Comparison of ENCODE assay signal across 12 cellular contexts in genomic region chr22:39282642-39283311, GRCh38. TPM values are rescaled to one million over a fixed set of nuclear protein-coding genes. Genes with fewer than 3 reads are reported as not detected.
DNase-seq lines count a peak whose midpoint lies in the region; TF ChIP-seq lines count a peak whose summit lies in the region.
"Had no signal": no experiment of that assay in that cellular context is flagged by ENCODE, and none has a peak within 500 bp of the region (broad histone marks: within the 10 kb centered on the region; RNA-seq: fewer than 3 reads in every experiment).

No MANE protein-coding gene starts in this region.

- CTCF ChIA-PET in PC-9 (lab: Charles Lee): interaction anchor here (0.9 to 1.6 kb wide), 5 partner anchors 9 to 133 kb away, joined by 3 to 9 read pairs (median 7); no protein-coding TSS in a partner anchor

- peak overlapping the region; percentile 2; the same call in 1 of the 2 replicates for H3K4me3 ChIP-seq in PC-9
- no peak overlapping the region for H3K4me3 ChIP-seq in endodermal cell (ENCODE audit: low read length)
- no peak overlapping the region for H3K4me3 ChIP-seq in mesodermal cell (ENCODE audit: extremely low read depth, insufficient read depth, low read length, poor library complexity, severe bottlenecking)
- H3K4me3 ChIP-seq in testis: no peak overlapping the region

- H3K4me1 ChIP-seq in PC-9 (replicated peaks; ENCODE audit: insufficient read depth) (peaks cover 51% of the 10 kb centered on the region), endodermal cell (ENCODE audit: control insufficient read depth, insufficient read depth, low read length) (no peaks in the 10 kb centered on the region), mesodermal cell (ENCODE audit: control insufficient read depth, insufficient read depth, low read length, poor library complexity, severe bottlenecking) (peaks cover 47% of the 10 kb centered on the region), testis (peaks cover 4% of the 10 kb centered on the region)

- POLR2A ChIA-PET in PC-9 (lab: Charles Lee; ENCODE audit: unreplicated experiment): interaction anchor here (0.5 to 1.6 kb wide), 7 partner anchors 16 to 235 kb away, joined by 3 to 11 read pairs (median 8); partner anchors contain the start of gene PDGFB

- H3K4me3 Mint-ChIP-seq in endodermal cell: no peak overlapping the region
- H3K4me3 Mint-ChIP-seq: brain; stimulated activated naive B cell treated with anti-CD40 and anti-IgM and Interleukin-4, amounts not matched to agents 10 μg/mL and 1 μg/mL and 100 μg/mL, for 72 hours had no signal

- no peak overlapping the region for H2AFZ ChIP-seq in PC-9

- TF ChIP-seq CTCF in PC-9 (conservative IDR thresholded peaks at IDR 0.05) (0 out of 2 replicates have a peak, but pooled peaks have one; percentile 24), endodermal cell (conservative IDR thresholded peaks at IDR 0.05) (no peak), testis (IDR thresholded peaks at IDR 0.05) (no peak)

- H3K27me3 ChIP-seq in PC-9 (ENCODE audit: insufficient read depth, low read depth) (no peaks in the 10 kb centered on the region), endodermal cell (ENCODE audit: control insufficient read depth, insufficient read depth, low read length, poor library complexity, severe bottlenecking) (no peaks in the 10 kb centered on the region), testis (no peaks in the 10 kb centered on the region)

- TSS peak; percentile 97 for BruUV-seq in PC-9 (replicated peaks; lab: Mats Ljungman, UMichigan)

- peaks cover 5% of the 10 kb centered on the region for H3K4me1 Mint-ChIP-seq in endodermal cell

- peaks cover 55% of the 10 kb centered on the region for H3F3A ChIP-seq in PC-9 (ENCODE audit: insufficient read depth, low read depth)

- peak overlapping the region; percentile 69 for H3K4me2 ChIP-seq in PC-9

- intact Hi-C loops in PC-9 (cut with micrococcal nuclease; ENCODE audit: unreplicated experiment): loop anchor here (1.0 to 2.0 kb wide), 8 partner anchors 10 to 108 kb away; no protein-coding TSS in a partner anchor
- intact Hi-C loops in testis (cut with DNase I; ENCODE audit: low total_unique reads): no loop called here

- no peaks in the 10 kb centered on the region for H3K36me3 Mint-ChIP-seq in endodermal cell (ENCODE audit: low read depth)
- H3K36me3 Mint-ChIP-seq: brain had no signal

- no peak overlapping the region for H3K27ac Mint-ChIP-seq in endodermal cell
- H3K27ac Mint-ChIP-seq: stimulated activated naive B cell treated with anti-CD40 and anti-IgM and Interleukin-4, amounts not matched to agents 10 μg/mL and 1 μg/mL and 100 μg/mL, for 72 hours had no signal

- H3K9me3 Mint-ChIP-seq in endodermal cell: peaks cover 7% of the 10 kb centered on the region

- TF ChIP-seq POLR2A in testis (IDR thresholded peaks at IDR 0.05): no peak

- peak overlapping the region; percentile 77 for H3K27ac ChIP-seq in PC-9
- no peak overlapping the region for H3K27ac ChIP-seq in endodermal cell (ENCODE audit: low read depth, low read length)
- H3K27ac ChIP-seq in mesodermal cell (ENCODE audit: low read depth, low read length, severe bottlenecking): peak overlapping the region; percentile 94
- H3K27ac ChIP-seq in testis: peak overlapping the region; percentile 19 to 45

- peak in 1 of 2 experiments; percentile 64 for DNase-seq in PC-9
- DNase-seq in endodermal cell: peak; percentile 57
- no peak for DNase-seq in testis
- no peak for DNase-seq in hypothalamus (lab: John Stamatoyannopoulos, UW)
- no peak for DNase-seq in SHP77 treated with DMSO at 0.1 percent for 48 hours (lab: John Stamatoyannopoulos, UW)
- no peak for DNase-seq in NCI-H446 (lab: John Stamatoyannopoulos, UW)
- DNase-seq in DMS 273 (lab: John Stamatoyannopoulos, UW; ENCODE audit: unreplicated experiment): no peak
- DNase-seq: activated CD4-positive, alpha-beta T cell treated with anti-CD3 and anti-CD28 coated beads for 4 hours; retina; stimulated activated naive B cell treated with anti-CD40 and anti-IgM and Interleukin-4, amounts not matched to agents 10 μg/mL and 1 μg/mL and 100 μg/mL, for 72 hours had no signal

- no peak overlapping the region for H3K9ac ChIP-seq in endodermal cell (ENCODE audit: extremely low read depth, low read length, poor library complexity, severe bottlenecking)

- H3K9me2 ChIP-seq in PC-9 (ENCODE audit: insufficient read depth): no peaks in the 10 kb centered on the region

- no peaks in the 10 kb centered on the region for H3K27me3 Mint-ChIP-seq in endodermal cell (ENCODE audit: insufficient read depth)

- no peaks in the 10 kb centered on the region for H3K79me2 ChIP-seq in PC-9 (ENCODE audit: low read depth)

- no peaks in the 10 kb centered on the region for H3K36me3 ChIP-seq in PC-9 (ENCODE audit: low read depth)
- no peaks in the 10 kb centered on the region for H3K36me3 ChIP-seq in endodermal cell (ENCODE audit: control insufficient read depth, insufficient read depth, low read length)
- H3K36me3 ChIP-seq in mesodermal cell (ENCODE audit: control insufficient read depth, insufficient read depth, low read length): no peaks in the 10 kb centered on the region
- H3K36me3 ChIP-seq in testis (ENCODE audit: low read depth, missing control alignments): no peaks in the 10 kb centered on the region

- H3K9me3 ChIP-seq in PC-9 (ENCODE audit: insufficient read depth, low read depth): peaks cover 6% of the 10 kb centered on the region; the same call in 1 of the 2 replicates
- H3K9me3 ChIP-seq in endodermal cell (ENCODE audit: control insufficient read depth, low read length): no peaks in the 10 kb centered on the region
- H3K9me3 ChIP-seq in mesodermal cell (ENCODE audit: control insufficient read depth, low read length): peaks cover 6% of the 10 kb centered on the region
- no peaks in the 10 kb centered on the region for H3K9me3 ChIP-seq in testis

- H4K20me1 ChIP-seq in PC-9 (ENCODE audit: insufficient read depth): no peaks in the 10 kb centered on the region

- WGBS in endodermal cell (ENCODE audit: insufficient coverage in 1 of 2, insufficient read length in 1 of 2), 2 experiments: 90 to 91% methylated on average over 8 to 9 of the region's 9 CpGs
- WGBS in mesodermal cell (ENCODE audit: insufficient coverage in 2 of 2), 2 experiments: 83 to 87% methylated on average over 7 to 9 of the region's 9 CpGs
- WGBS in testis, 2 donors: 80 to 92% methylated on average over 5 to 9 of the region's 9 CpGs

RNA-seq across cellular contexts. Expression of gene RPL3, which starts 36.6 kb away (rescaled TPM):
- total RNA-seq in PC-9 (2021) (1,699 and 2,252 TPM in 2 replicates), endodermal cell (1,000 to 10,000 TPM; 2,218 to 2,701 TPM), testis (1,000 to 10,000 TPM; 1,087 to 2,075 TPM)
- 2,540 TPM for polyA plus RNA-seq in endodermal cell (2013, experiment 1 of 2)
- polyA plus RNA-seq in endodermal cell (2013, experiment 2 of 2): 2,353 TPM
- polyA plus RNA-seq in mesodermal cell (2013, experiment 1 of 2): 2,523 TPM
- 2,399 TPM for polyA plus RNA-seq in mesodermal cell (2013, experiment 2 of 2)
- polyA plus RNA-seq in testis (ENCODE audit: insufficient read depth, low read depth, low replicate concordance): 2,042 TPM

RNA-seq across cellular contexts. Expression of gene PDGFB, which starts 38.0 kb away (rescaled TPM):
- total RNA-seq in PC-9 (2021) (35.5 and 39.7 TPM in 2 replicates), endodermal cell (10 to 100 TPM in 1 of 2 donors, 1 to 10 TPM in 1; 5.9 to 10.4 TPM), testis (10 to 100 TPM in 1 of 2 donors, 1 to 10 TPM in 1; 9.8 to 13.3 TPM)
- polyA plus RNA-seq in endodermal cell (2013, experiment 1 of 2): 3.5 TPM
- 3.3 TPM for polyA plus RNA-seq in endodermal cell (2013, experiment 2 of 2)
- polyA plus RNA-seq in mesodermal cell (2013, experiment 1 of 2): 25.4 TPM
- 17.3 TPM for polyA plus RNA-seq in mesodermal cell (2013, experiment 2 of 2)
- 7.7 TPM for polyA plus RNA-seq in testis (ENCODE audit: insufficient read depth, low read depth, low replicate concordance)
